In genomic region chr17:76013377-76013932, GRCh38 we compare ENCODE assay signal across 1 cellular context.
TF ChIP-seq lines count a peak whose summit lies in the region.

No MANE protein-coding gene starts in this region.

TF ChIP-seq in HepG2, 621 proteins besides CTCF, POLR2A, EP300 and RAD21:
- TF ChIP-seq, protein P1, sequence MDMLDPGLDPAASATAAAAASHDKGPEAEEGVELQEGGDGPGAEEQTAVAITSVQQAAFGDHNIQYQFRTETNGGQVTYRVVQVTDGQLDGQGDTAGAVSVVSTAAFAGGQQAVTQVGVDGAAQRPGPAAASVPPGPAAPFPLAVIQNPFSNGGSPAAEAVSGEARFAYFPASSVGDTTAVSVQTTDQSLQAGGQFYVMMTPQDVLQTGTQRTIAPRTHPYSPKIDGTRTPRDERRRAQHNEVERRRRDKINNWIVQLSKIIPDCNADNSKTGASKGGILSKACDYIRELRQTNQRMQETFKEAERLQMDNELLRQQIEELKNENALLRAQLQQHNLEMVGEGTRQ (IDR thresholded peaks at IDR 0.05; ENCODE audit: low read depth, low read length): no peak
- TF ChIP-seq, protein P1 (CRISPR knock-in tag; IDR thresholded peaks at IDR 0.05; ENCODE audit: borderline replicate concordance): 0 out of 2 replicates have a peak, but pooled peaks have one; percentile 11
- TF ChIP-seq CHD2 (IDR thresholded peaks at IDR 0.05; ENCODE audit: low read depth, low read length) (no peak), ARNT2 (CRISPR knock-in tag; IDR thresholded peaks at IDR 0.05; ENCODE audit: low read depth) (no peak), FIP1L1 (IDR thresholded peaks at IDR 0.05; ENCODE audit: borderline replicate concordance, insufficient read depth, low read depth, low read length) (no peak), ZNF737 (CRISPR knock-in tag; IDR thresholded peaks at IDR 0.05; ENCODE audit: borderline replicate concordance) (0 out of 2 replicates have a peak, but pooled peaks have one; percentile 22), ZNF160 (CRISPR knock-in tag; IDR thresholded peaks at IDR 0.05) (no peak)
TF ChIP-seq in HepG2: peak in this region for 2.
